In the genomic region with DNA sequence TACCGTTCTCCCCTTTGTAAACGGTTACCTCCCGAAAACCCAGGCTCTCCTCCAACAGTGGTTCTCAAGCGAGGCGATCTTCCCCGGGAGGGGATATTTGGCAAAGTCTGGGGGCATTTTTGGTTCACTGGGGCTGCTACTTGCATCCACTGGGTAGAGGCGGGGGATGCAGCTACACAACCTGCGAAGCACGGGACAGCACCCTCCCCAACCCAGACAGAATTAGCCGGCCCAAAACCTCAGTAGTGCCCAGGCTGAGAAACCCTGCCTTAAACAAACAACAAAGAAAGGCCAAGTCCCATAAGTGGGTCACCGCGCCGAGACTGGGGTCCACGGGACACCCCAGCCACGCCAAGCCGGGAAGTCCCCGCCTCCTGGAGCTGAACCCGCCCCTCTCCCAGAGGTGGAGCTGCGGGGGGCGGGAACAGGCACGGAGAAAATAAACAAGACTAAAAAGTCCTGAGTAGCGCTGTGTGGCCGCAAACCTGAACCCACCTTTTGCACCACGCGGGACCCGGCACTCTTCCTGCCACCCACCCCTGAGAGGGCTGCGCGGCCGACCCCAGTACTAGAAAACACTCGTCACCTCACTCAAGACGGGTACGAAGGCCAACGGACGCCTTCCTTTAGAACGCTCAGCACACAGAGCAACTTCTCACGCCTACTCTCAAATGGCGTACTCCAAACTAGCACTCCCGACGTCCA, we compare ENCODE assay signal across 8 cellular contexts. TPM values are rescaled to one million over a fixed set of nuclear protein-coding genes. Genes with fewer than 3 reads are reported as not detected.
DNase-seq lines count a peak whose midpoint lies in the region; ATAC-seq and TF ChIP-seq lines count a peak whose summit lies in the region.
"Not testable (repeated sequence)": the region's sequence is repeated elsewhere in the genome, so short reads cannot be mapped to it uniquely, and the experiment has no call there.

No MANE protein-coding gene starts in this region.

- TF ChIP-seq EP300 in neural cell (conservative IDR thresholded peaks at IDR 0.05; ENCODE audit: poor library complexity, severe bottlenecking); suprapubic skin (IDR thresholded peaks at IDR 0.05): not testable (repeated sequence)

- H3K9me3 Mint-ChIP-seq in T-helper 2 cell treated with Interferon-gamma antibody and Interleukin-4, amounts not matched to agents 5 μg/mL and 100 μg/mL, for 36 hours, result not testable (repeated sequence)

- not testable (repeated sequence) for H2AFZ ChIP-seq in neural cell (ENCODE audit: low read depth, low read length)

- in situ Hi-C loops in astrocyte of the cerebellum (cut with HindIII; ENCODE audit: low sequenced_read_pairs), result not testable (repeated sequence)

- not testable (repeated sequence) for H3K9me3 ChIP-seq in neural cell (ENCODE audit: low read length); suprapubic skin

- not testable (repeated sequence) for H3K27me3 Mint-ChIP-seq in T-helper 2 cell treated with Interferon-gamma antibody and Interleukin-4, amounts not matched to agents 5 μg/mL and 100 μg/mL, for 36 hours (ENCODE audit: low read depth)

- intact Hi-C loops in Right ventricle myocardium superior (cut with DNase I), result not testable (repeated sequence)

- H3F3A ChIP-seq in neural cell (ENCODE audit: insufficient read depth, low read length, poor library complexity, severe bottlenecking), result not testable (repeated sequence)

- not testable (repeated sequence) for H3K4me2 ChIP-seq in neural cell (ENCODE audit: low read length)

- H3K4me1 Mint-ChIP-seq in T-helper 2 cell treated with Interferon-gamma antibody and Interleukin-4, amounts not matched to agents 5 μg/mL and 100 μg/mL, for 36 hours (ENCODE audit: low read depth), result peaks cover 22% of the 10 kb centered on the region

- not testable (repeated sequence) for H3K9me2 ChIP-seq in neural cell (ENCODE audit: insufficient read depth, low read length)

- not testable (repeated sequence) for H3K27me3 ChIP-seq in neural cell (ENCODE audit: insufficient read depth, low read depth, low read length); suprapubic skin

- WGBS in suprapubic skin, result no CpG with 5 or more reads among the region's 39 CpGs

- TF ChIP-seq RAD21 in neural cell (conservative IDR thresholded peaks at IDR 0.05), result not testable (repeated sequence)

- peaks cover 29% of the 10 kb centered on the region for H3K36me3 Mint-ChIP-seq in T-helper 2 cell treated with Interferon-gamma antibody and Interleukin-4, amounts not matched to agents 5 μg/mL and 100 μg/mL, for 36 hours (ENCODE audit: low read depth)

- H3K9ac ChIP-seq in neural cell (ENCODE audit: low read length), result not testable (repeated sequence)

- H4K20me1 ChIP-seq in neural cell (ENCODE audit: insufficient read depth), result not testable (repeated sequence)

- H3K27ac Mint-ChIP-seq in T-helper 2 cell treated with Interferon-gamma antibody and Interleukin-4, amounts not matched to agents 5 μg/mL and 100 μg/mL, for 36 hours, result peak overlapping the region; percentile 94

- H3K36me3 ChIP-seq in neural cell (ENCODE audit: insufficient read depth, low read length); suprapubic skin: not testable (repeated sequence)

- H3K27ac ChIP-seq in neural cell (ENCODE audit: low read length), result not testable (repeated sequence)
- H3K27ac ChIP-seq in suprapubic skin, result peak overlapping the region; percentile 95

- ATAC-seq in GM21737 (IDR thresholded peaks at IDR 0.05; ENCODE audit: unreplicated experiment) (peak; percentile 32), HG03457 (IDR thresholded peaks at IDR 0.05; ENCODE audit: unreplicated experiment) (peak; percentile 33), Right ventricle myocardium superior (ENCODE audit: poor library complexity) (peak; percentile 90)

- H3K79me2 ChIP-seq in neural cell (replicated peaks; ENCODE audit: insufficient read depth, low read length), result peaks cover 40% of the 10 kb centered on the region

- TF ChIP-seq POLR2A in suprapubic skin (IDR thresholded peaks at IDR 0.05), result not testable (repeated sequence)

- DNase-seq in T-helper 2 cell treated with Interferon-gamma antibody and Interleukin-4, amounts not matched to agents 5 μg/mL and 100 μg/mL, for 36 hours (ENCODE audit: low spot score), result peak; percentile 41
- not testable (repeated sequence) for DNase-seq in astrocyte of the cerebellum (ENCODE audit: low read depth); Right ventricle myocardium superior; suprapubic skin (ENCODE audit: low spot score in 2 of 2)

- not testable (repeated sequence) for TF ChIP-seq CTCF in GM12875 (IDR thresholded peaks at IDR 0.05; ENCODE audit: borderline replicate concordance, insufficient read depth, low read depth, low read length); astrocyte of the cerebellum (IDR thresholded peaks at IDR 0.05; ENCODE audit: low read depth, low read length, missing control alignments); neural cell (IDR thresholded peaks at IDR 0.05; ENCODE audit: poor library complexity, severe bottlenecking); suprapubic skin (IDR thresholded peaks at IDR 0.05)

- peak overlapping the region; percentile 97 for H3K4me3 Mint-ChIP-seq in T-helper 2 cell treated with Interferon-gamma antibody and Interleukin-4, amounts not matched to agents 5 μg/mL and 100 μg/mL, for 36 hours

- H3K4me1 ChIP-seq in suprapubic skin, result peaks cover 31% of the 10 kb centered on the region

- H3K4me3 ChIP-seq in GM12875 (ENCODE audit: low read depth, low read length), result peak overlapping the region; percentile 61
- H3K4me3 ChIP-seq in astrocyte of the cerebellum (ENCODE audit: low read depth, low read length), result peak overlapping the region; percentile 100
- peak overlapping the region; percentile 97 for H3K4me3 ChIP-seq in neural cell (ENCODE audit: low read length)
- H3K4me3 ChIP-seq in suprapubic skin, result peak overlapping the region; percentile 72

RNA-seq across cellular contexts. Expression of a gene that starts 0.5 kb away (rescaled TPM):
- total RNA-seq in Right ventricle myocardium superior, result 73.5 TPM
- 146 and 161 TPM in 2 replicates for polyA plus RNA-seq in neural cell
- 90.3 and 93.2 TPM in 2 replicates for polyA minus RNA-seq in neural cell
- total RNA-seq in suprapubic skin, result 10 to 100 TPM; 57.6 to 87.9 (median 72.8) TPM

Comparison
In these comparisons a context has a peak if more than half of its experiments do, and no peak if none do; other contexts are left out.
1. ATAC-seq: peak in every context shown above with its lines; median percentile 90 in Right ventricle myocardium superior; 33 in HG03457; 32 in GM21737.